ENCODE assay signal across 25 cellular contexts in genomic region chr14:38074754-38075153, GRCh38.
DNase-seq lines count a peak whose midpoint lies in the region; ATAC-seq, FAIRE-seq and TF ChIP-seq lines count a peak whose summit lies in the region.
"Had no signal": no experiment of that assay in that cellular context is flagged by ENCODE, and none has a peak within 500 bp of the region (broad histone marks: within the 10 kb centered on the region; RNA-seq: fewer than 3 reads in every experiment).

No MANE protein-coding gene starts in this region.

- H3K36me3 Mint-ChIP-seq in activated T-cell treated with anti-CD3 and anti-CD28 coated beads, Interleukin-2, amount 50 U/mL, for 24 hours (ENCODE audit: low read depth): no peaks in the 10 kb centered on the region
- no peaks in the 10 kb centered on the region for H3K36me3 Mint-ChIP-seq in activated T-cell treated with anti-CD3 and anti-CD28 coated beads, Interleukin-2, amount 50 U/mL, for 4 hours (ENCODE audit: insufficient read depth)
- H3K36me3 Mint-ChIP-seq in activated CD8-positive, alpha-beta T cell treated with anti-CD3 and anti-CD28 coated beads, Interleukin-2, amount 10 ng/mL, durations not matched to agents 7 days and 5 days (ENCODE audit: low read depth): peaks cover 4% of the 10 kb centered on the region
- peaks cover 0 to 19% (median 0%) of the 10 kb centered on the region in 3 donors for H3K36me3 Mint-ChIP-seq in naive thymus-derived CD8-positive, alpha-beta T cell
- H3K36me3 Mint-ChIP-seq: stimulated activated memory B cell treated with anti-CD40 and anti-IgM and Interleukin-4, amounts not matched to agents 10 μg/mL and 1 μg/mL and 100 μg/mL, for 72 hours had no signal

- no peaks in the 10 kb centered on the region for H3K27me3 Mint-ChIP-seq in activated T-cell treated with anti-CD3 and anti-CD28 coated beads, Interleukin-2, amount 50 U/mL, for 24 hours
- H3K27me3 Mint-ChIP-seq in activated T-cell treated with anti-CD3 and anti-CD28 coated beads, Interleukin-2, amount 50 U/mL, for 4 hours (ENCODE audit: low read depth): no peaks in the 10 kb centered on the region
- H3K27me3 Mint-ChIP-seq in activated CD8-positive, alpha-beta T cell treated with anti-CD3 and anti-CD28 coated beads, Interleukin-2, amount 10 ng/mL, durations not matched to agents 7 days and 5 days (ENCODE audit: low read depth): no peaks in the 10 kb centered on the region
- H3K27me3 Mint-ChIP-seq in naive thymus-derived CD8-positive, alpha-beta T cell: no peaks in the 10 kb centered on the region
- H3K27me3 Mint-ChIP-seq: stimulated activated memory B cell treated with anti-CD40 and anti-IgM and Interleukin-4, amounts not matched to agents 10 μg/mL and 1 μg/mL and 100 μg/mL, for 72 hours had no signal

- H3K9me3 ChIP-seq in KOPT-K1 (ENCODE audit: insufficient read depth, low read length, poor library complexity, severe bottlenecking): no peaks in the 10 kb centered on the region
- H3K9me3 ChIP-seq: Peyer's patch, SJCRH30, thyroid gland had no signal

- POLR2A ChIA-PET in activated CD8-positive, alpha-beta T cell treated with anti-CD3 and anti-CD28 coated beads, Interleukin-2, amount 10 ng/mL, durations not matched to agents 7 days and 5 days (lab: Charles Lee): no interaction called here
- POLR2A ChIA-PET in naive thymus-derived CD8-positive, alpha-beta T cell (lab: Charles Lee): interaction anchor here (1.1 to 6.4 kb wide), 2 partner anchors 10 to 15 kb away, joined by 3 to 45 read pairs; no protein-coding TSS in a partner anchor

- TF ChIP-seq POLR2A in GM12891 (IDR thresholded peaks at IDR 0.05; ENCODE audit: low read depth, low read length): no peak

- CTCF ChIA-PET in activated CD8-positive, alpha-beta T cell treated with anti-CD3 and anti-CD28 coated beads, Interleukin-2, amount 10 ng/mL, durations not matched to agents 7 days and 5 days (lab: Charles Lee): no interaction called here

- no peak for FAIRE-seq in GM12891 (lab: Jason Lieb, UNC)
- FAIRE-seq: GM19239 had no signal

- H3K27ac Mint-ChIP-seq in activated T-cell treated with anti-CD3 and anti-CD28 coated beads, Interleukin-2, amount 50 U/mL, for 24 hours: peak overlapping the region; percentile 14
- peak overlapping the region; percentile 68 for H3K27ac Mint-ChIP-seq in activated CD8-positive, alpha-beta T cell treated with anti-CD3 and anti-CD28 coated beads, Interleukin-2, amount 10 ng/mL, durations not matched to agents 7 days and 5 days
- H3K27ac Mint-ChIP-seq in naive thymus-derived CD8-positive, alpha-beta T cell: peak overlapping the region; percentile 93 to 98 (median 95)
- H3K27ac Mint-ChIP-seq: stimulated activated memory B cell treated with anti-CD40 and anti-IgM and Interleukin-4, amounts not matched to agents 10 μg/mL and 1 μg/mL and 100 μg/mL, for 72 hours; WTC11 had no signal

- H3K4me1 Mint-ChIP-seq in activated T-cell treated with anti-CD3 and anti-CD28 coated beads, Interleukin-2, amount 50 U/mL, for 24 hours (ENCODE audit: low read depth): peaks cover 75% of the 10 kb centered on the region
- H3K4me1 Mint-ChIP-seq in activated T-cell treated with anti-CD3 and anti-CD28 coated beads, Interleukin-2, amount 50 U/mL, for 4 hours (ENCODE audit: low read depth): peaks cover 72% of the 10 kb centered on the region
- H3K4me1 Mint-ChIP-seq in activated CD8-positive, alpha-beta T cell treated with anti-CD3 and anti-CD28 coated beads, Interleukin-2, amount 10 ng/mL, durations not matched to agents 7 days and 5 days (ENCODE audit: low read depth): peaks cover 67% of the 10 kb centered on the region
- H3K4me1 Mint-ChIP-seq in naive thymus-derived CD8-positive, alpha-beta T cell: peaks cover 36 to 86% (median 74%) of the 10 kb centered on the region in 4 donors
- H3K4me1 Mint-ChIP-seq: stimulated activated memory B cell treated with anti-CD40 and anti-IgM and Interleukin-4, amounts not matched to agents 10 μg/mL and 1 μg/mL and 100 μg/mL, for 72 hours had no signal

- peak overlapping the region; percentile 6 for H3K4me3 Mint-ChIP-seq in activated T-cell treated with anti-CD3 and anti-CD28 coated beads, Interleukin-2, amount 50 U/mL, for 24 hours
- H3K4me3 Mint-ChIP-seq in activated T-cell treated with anti-CD3 and anti-CD28 coated beads, Interleukin-2, amount 50 U/mL, for 4 hours: no peak overlapping the region
- H3K4me3 Mint-ChIP-seq in activated CD8-positive, alpha-beta T cell treated with anti-CD3 and anti-CD28 coated beads, Interleukin-2, amount 10 ng/mL, durations not matched to agents 7 days and 5 days: peak overlapping the region; percentile 43
- H3K4me3 Mint-ChIP-seq in naive thymus-derived CD8-positive, alpha-beta T cell: peak overlapping the region; percentile 29 to 79 (median 61)
- H3K4me3 Mint-ChIP-seq: stimulated activated memory B cell treated with anti-CD40 and anti-IgM and Interleukin-4, amounts not matched to agents 10 μg/mL and 1 μg/mL and 100 μg/mL, for 72 hours; WTC11 had no signal

- H3K27ac ChIP-seq in KOPT-K1 (ENCODE audit: low read depth, low read length, poor library complexity, severe bottlenecking): peak overlapping the region; percentile 76
- H3K27ac ChIP-seq: BLaER1 treated with 17β-estradiol and CSF1 and Interleukin-3, amounts not matched to agents 10 nM and 100 nM; GM23248; parathyroid adenoma; Peyer's patch; SJCRH30; thyroid gland had no signal

- DNase-seq in activated T-cell treated with anti-CD3 and anti-CD28 coated beads, Interleukin-2, amount 50 U/mL, for 24 hours: no peak
- no peak for DNase-seq in activated T-cell treated with anti-CD3 and anti-CD28 coated beads, Interleukin-2, amount 50 U/mL, for 4 hours
- DNase-seq in activated CD8-positive, alpha-beta T cell treated with anti-CD3 and anti-CD28 coated beads, Interleukin-2, amount 10 ng/mL, durations not matched to agents 7 days and 5 days: peak; percentile 56
- peak in 7 of 10 donors; percentile 28 to 79 (median 71) for DNase-seq in naive thymus-derived CD8-positive, alpha-beta T cell
- no peak for DNase-seq in GM12891 (ENCODE audit: insufficient read length, low spot score)
- no peak for DNase-seq in A172 (ENCODE audit: low spot score)
- no peak for DNase-seq in retina
- DNase-seq: activated effector memory CD4-positive, alpha-beta T cell treated with anti-CD3 and anti-CD28 coated beads, Interleukin-2, amount 50 U/mL, for 16 hours; effector CD8-positive, alpha-beta T cell; kidney glomerular epithelial cell; mammary epithelial cell; NCI-H187 treated with DMSO at 0.1 percent for 48 hours; NCI-H2227 treated with DMSO at 0.1 percent for 48 hours; NCI-H82; SJCRH30; thyroid gland had no signal

- ATAC-seq in activated T-cell treated with anti-CD3 and anti-CD28 coated beads, Interleukin-2, amount 50 U/mL, for 4 hours: no peak
- ATAC-seq in activated CD8-positive, alpha-beta T cell treated with anti-CD3 and anti-CD28 coated beads, Interleukin-2, amount 10 ng/mL, durations not matched to agents 7 days and 5 days: peak; percentile 50
- ATAC-seq in naive thymus-derived CD8-positive, alpha-beta T cell: peak; percentile 51 to 64
- ATAC-seq: sciatic nerve; stimulated activated memory B cell treated with anti-CD40 and anti-IgM and Interleukin-4, amounts not matched to agents 10 μg/mL and 1 μg/mL and 100 μg/mL, for 72 hours; WTC11 had no signal

- no peaks in the 10 kb centered on the region for H3K36me3 ChIP-seq in KOPT-K1 (ENCODE audit: insufficient read depth, low read length)
- H3K36me3 ChIP-seq: BLaER1 treated with 17β-estradiol and CSF1 and Interleukin-3, amounts not matched to agents 10 nM and 100 nM; Peyer's patch; SJCRH30; thyroid gland had no signal

- peaks cover 6% of the 10 kb centered on the region for H3K9me3 Mint-ChIP-seq in activated T-cell treated with anti-CD3 and anti-CD28 coated beads, Interleukin-2, amount 50 U/mL, for 24 hours
- H3K9me3 Mint-ChIP-seq in activated T-cell treated with anti-CD3 and anti-CD28 coated beads, Interleukin-2, amount 50 U/mL, for 4 hours: peaks cover 7% of the 10 kb centered on the region
- H3K9me3 Mint-ChIP-seq in activated CD8-positive, alpha-beta T cell treated with anti-CD3 and anti-CD28 coated beads, Interleukin-2, amount 10 ng/mL, durations not matched to agents 7 days and 5 days (ENCODE audit: insufficient read depth): peaks cover under 1% of the 10 kb centered on the region
- peaks cover 0 to 8% (median 5%) of the 10 kb centered on the region in 9 donors for H3K9me3 Mint-ChIP-seq in naive thymus-derived CD8-positive, alpha-beta T cell

TF ChIP-seq in GM12891, 5 proteins besides CTCF, POLR2A, EP300 and RAD21:
- no peak for TF ChIP-seq SPI1 (IDR thresholded peaks at IDR 0.05; ENCODE audit: low read depth, low read length)
- no peak for TF ChIP-seq TAF1 (IDR thresholded peaks at IDR 0.05; ENCODE audit: low read depth, low read length)
- no peak for TF ChIP-seq POLR2AphosphoS5 (IDR thresholded peaks at IDR 0.05; ENCODE audit: low read depth, low read length)
- TF ChIP-seq PAX5 (IDR thresholded peaks at IDR 0.05; ENCODE audit: insufficient read depth, low read length, severe bottlenecking): no peak
- TF ChIP-seq POU2F2 (IDR thresholded peaks at IDR 0.05; ENCODE audit: low read depth, low read length): no peak

Comparison
In these comparisons a context has a peak if more than half of its experiments do, and no peak if none do; other contexts are left out.
1. DNase-seq: peak in activated CD8-positive, alpha-beta T cell treated with anti-CD3 and anti-CD28 coated beads, Interleukin-2, amount 10 ng/mL, durations not matched to agents 7 days and 5 days (single experiment) and naive thymus-derived CD8-positive, alpha-beta T cell (7 of 10); none in activated T-cell treated with anti-CD3 and anti-CD28 coated beads, Interleukin-2, amount 50 U/mL, for 24 hours (single experiment), activated T-cell treated with anti-CD3 and anti-CD28 coated beads, Interleukin-2, amount 50 U/mL, for 4 hours (single experiment), GM12891 (single experiment), A172 (single experiment) and retina (single experiment).
2. H3K27ac Mint-ChIP-seq: peak in every context shown above with its lines; median percentile 95 in naive thymus-derived CD8-positive, alpha-beta T cell; 68 in activated CD8-positive, alpha-beta T cell treated with anti-CD3 and anti-CD28 coated beads, Interleukin-2, amount 10 ng/mL, durations not matched to agents 7 days and 5 days; 14 in activated T-cell treated with anti-CD3 and anti-CD28 coated beads, Interleukin-2, amount 50 U/mL, for 24 hours.
3. ATAC-seq: peak in activated CD8-positive, alpha-beta T cell treated with anti-CD3 and anti-CD28 coated beads, Interleukin-2, amount 10 ng/mL, durations not matched to agents 7 days and 5 days (single experiment) and naive thymus-derived CD8-positive, alpha-beta T cell (2 of 2); none in activated T-cell treated with anti-CD3 and anti-CD28 coated beads, Interleukin-2, amount 50 U/mL, for 4 hours (0 of 2).